In the genomic region with DNA sequence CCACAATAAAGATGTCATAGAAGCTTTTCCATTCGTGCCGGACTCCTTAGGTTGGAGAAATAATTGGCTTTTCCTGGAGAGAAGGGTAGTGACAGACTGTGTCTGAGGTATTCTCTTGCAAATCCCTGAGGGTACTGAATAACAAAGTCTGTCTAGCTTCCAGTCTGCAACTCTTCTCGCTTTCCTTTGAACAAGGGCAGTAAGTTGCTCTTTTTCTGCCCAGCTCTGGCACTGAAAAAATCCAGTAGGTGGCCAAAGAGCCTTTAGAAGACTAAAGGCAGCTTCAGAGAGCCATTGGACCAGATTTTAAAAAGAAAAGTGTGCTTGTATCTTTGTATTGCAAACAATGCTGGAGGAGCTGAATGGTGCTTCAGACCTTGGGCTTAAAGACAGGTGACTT, we compare ENCODE assay signal across 8 cellular contexts. TPM values are rescaled to one million over a fixed set of nuclear protein-coding genes. Genes with fewer than 3 reads are reported as not detected.
DNase-seq lines count a peak whose midpoint lies in the region; ATAC-seq and TF ChIP-seq lines count a peak whose summit lies in the region.

No MANE protein-coding gene starts in this region.

- H3K9me3 ChIP-seq in RWPE2 (ENCODE audit: severe bottlenecking): no peaks in the 10 kb centered on the region
- no peaks in the 10 kb centered on the region for H3K9me3 ChIP-seq in heart left ventricle
- no peaks in the 10 kb centered on the region for H3K9me3 ChIP-seq in skeletal muscle tissue (ENCODE audit: control insufficient read depth in 3 of 3, low read length in 3 of 3)

- H3K36me3 ChIP-seq in RWPE2 (ENCODE audit: low read depth) (no peaks in the 10 kb centered on the region), heart left ventricle (no peaks in the 10 kb centered on the region), skeletal muscle tissue (ENCODE audit: control insufficient read depth in 3 of 3, insufficient read depth in 3 of 3, low read length in 3 of 3) (no peaks in the 10 kb centered on the region)

- H3K27me3 ChIP-seq in RWPE2 (ENCODE audit: insufficient read depth, poor library complexity, severe bottlenecking): no peaks in the 10 kb centered on the region
- H3K27me3 ChIP-seq in heart left ventricle: no peaks in the 10 kb centered on the region
- H3K27me3 ChIP-seq in skeletal muscle tissue (ENCODE audit: control insufficient read depth in 3 of 3, insufficient read depth in 3 of 3, low read length in 3 of 3): no peaks in the 10 kb centered on the region

- TF ChIP-seq CTCF in RWPE2 (IDR thresholded peaks at IDR 0.05; ENCODE audit: poor library complexity, severe bottlenecking) (peak; percentile 5), heart left ventricle (IDR thresholded peaks at IDR 0.05) (peak in 1 of 12 donors; percentile 27)

- H3K27ac ChIP-seq in RWPE2 (ENCODE audit: poor library complexity, severe bottlenecking) (no peak overlapping the region), heart left ventricle (peak overlapping the region in 3 of 12 donors; percentile 20 to 76 (median 31)), skeletal muscle tissue (ENCODE audit: low read depth, low read length) (peak overlapping the region; percentile 52)

- TF ChIP-seq POLR2A in heart left ventricle (IDR thresholded peaks at IDR 0.05): no peak

- WGBS in heart left ventricle, 4 donors: 45 to 67% (median 55%) methylated on average over 3 of the region's 3 CpGs

- peak overlapping the region; percentile 3 for H3K4me3 ChIP-seq in RWPE2 (ENCODE audit: severe bottlenecking)
- H3K4me3 ChIP-seq in heart left ventricle: peak overlapping the region in 10 of 12 donors; percentile 8 to 60 (median 34)
- H3K4me3 ChIP-seq in skeletal muscle tissue (ENCODE audit: low read length in 3 of 3): peak overlapping the region; percentile 7 to 66 (median 42)

- ATAC-seq in GM19397 (IDR thresholded peaks at IDR 0.05; ENCODE audit: unreplicated experiment) (peak; percentile 13), RWPE2 (ENCODE audit: low read depth) (peak; percentile 25; the same call in 1 of the 3 replicates), heart left ventricle (peak in 2 of 4 donors; percentile 17 to 31), GM18909 (IDR thresholded peaks at IDR 0.05; ENCODE audit: poor library complexity, unreplicated experiment) (no peak)

- DNase-seq in ACHN (peak; percentile 29), RWPE2 (ENCODE audit: low spot score) (no peak), heart left ventricle (no peak), SHP77 (lab: John Stamatoyannopoulos, UW) (no peak)
- no peak for DNase-seq in effector CD8-positive, alpha-beta T cell (lab: John Stamatoyannopoulos, UW)

- H3K9ac ChIP-seq in skeletal muscle tissue (ENCODE audit: low read depth in 1 of 3, low read length in 3 of 3): peak overlapping the region; percentile 25 to 61 (median 44)

- intact Hi-C loops in heart left ventricle (cut with DNase I): no loop called here

- H3K4me1 ChIP-seq in RWPE2 (ENCODE audit: insufficient read depth, poor library complexity, severe bottlenecking) (peaks cover 4% of the 10 kb centered on the region), heart left ventricle (peaks cover 0 to 28% (median 5%) of the 10 kb centered on the region in 12 donors), skeletal muscle tissue (ENCODE audit: control insufficient read depth in 3 of 3, insufficient read depth in 3 of 3, low read length in 3 of 3) (peaks cover 9 to 24% (median 11%) of the 10 kb centered on the region in 3 donors)

- in situ Hi-C loops in ACHN (cut with HindIII; ENCODE audit: low pct_ligation_motif_present, low pct_unique_long_range_greater_than_20kb, low sequenced_read_pairs): no loop called here

RNA-seq across cellular contexts. Expression of a gene that starts 20.7 kb away (rescaled TPM):
- total RNA-seq in heart left ventricle (10 to 100 TPM; 28.6 to 49.4 (median 40.1) TPM), skeletal muscle tissue (22.4 TPM)
- 1 to 10 TPM; 8.7 to 9.1 TPM for polyA plus RNA-seq in heart left ventricle
